Comparison of ENCODE assay signal across 35 cellular contexts in genomic region chr15:26212109-26212508, GRCh38.
"Had no signal": no experiment of that assay in that cellular context is flagged by ENCODE, and none has a peak within 500 bp of the region (broad histone marks: within the 10 kb centered on the region; RNA-seq: fewer than 3 reads in every experiment).

No MANE protein-coding gene starts in this region.

- DNase-seq: Karpas-422, Kasumi-1, KBM-7, KG1, MG63, MM.1S, MV-4-11, NCI-H1048, NCI-H1092, NCI-H1092 treated with DMSO at 0.1 percent for 48 hours, NCI-H1105, NCI-H1105 treated with DMSO at 0.1 percent for 48 hours, NCI-H1417, NCI-H1417 treated with DMSO at 0.1 percent for 48 hours, NCI-H1436, NCI-H1436 treated with DMSO at 0.1 percent for 48 hours, NCI-H146, NCI-H1694, NCI-H1694 treated with DMSO at 0.1 percent for 48 hours, NCI-H187, NCI-H187 treated with DMSO at 0.1 percent for 48 hours, NCI-H1930, NCI-H2029, NCI-H2029 treated with DMSO at 0.1 percent for 48 hours, NCI-H2081, NCI-H2081 treated with DMSO at 0.1 percent for 48 hours, NCI-H2107, NCI-H2171, NCI-H2171 treated with DMSO at 0.1 percent for 48 hours, NCI-H2227 treated with DMSO at 0.1 percent for 48 hours, NCI-H226, NCI-H345, NCI-H446, NCI-H446 treated with DMSO at 0.1 percent for 48 hours had no signal

- H3K36me3 ChIP-seq: MG63 had no signal

- H3K4me3 ChIP-seq: MG63 had no signal

- H3K27me3 ChIP-seq: MG63 had no signal

- H3K27ac ChIP-seq: KMS-11 had no signal

- H3K9ac ChIP-seq: KMS-11 had no signal

- H3K4me2 ChIP-seq: KMS-11 had no signal

- H3K9me3 ChIP-seq: MG63 had no signal
